Comparison of ENCODE assay signal across 13 cellular contexts in genomic region chr9:121609845-121610637, GRCh38. TPM values are rescaled to one million over a fixed set of nuclear protein-coding genes. Genes with fewer than 3 reads are reported as not detected.
DNase-seq lines count a peak whose midpoint lies in the region; ATAC-seq, FAIRE-seq and TF ChIP-seq lines count a peak whose summit lies in the region.
"Had no signal": no experiment of that assay in that cellular context is flagged by ENCODE, and none has a peak within 500 bp of the region (broad histone marks: within the 10 kb centered on the region; RNA-seq: fewer than 3 reads in every experiment).

No MANE protein-coding gene starts in this region.

- H3K9me3 ChIP-seq in psoas muscle, result no peaks in the 10 kb centered on the region
- H3K9me3 ChIP-seq: vagina had no signal

- H3K36me3 ChIP-seq in psoas muscle (ENCODE audit: insufficient read depth in 1 of 2, low read depth in 1 of 2), result no peaks in the 10 kb centered on the region
- H3K36me3 ChIP-seq: vagina had no signal

- H3K27ac Mint-ChIP-seq in osteocyte (ENCODE audit: unreplicated experiment), result no peak overlapping the region

- peaks cover 6% of the 10 kb centered on the region for H3K4me1 Mint-ChIP-seq in osteocyte (ENCODE audit: unreplicated experiment)

- no peaks in the 10 kb centered on the region for H3K27me3 ChIP-seq in psoas muscle (ENCODE audit: insufficient read depth in 3 of 3, low read length in 2 of 3)
- H3K27me3 ChIP-seq: vagina had no signal

- FAIRE-seq in frontal cortex (lab: Jason Lieb, UNC), result no peak

- no peak overlapping the region for H3K4me3 Mint-ChIP-seq in osteocyte (ENCODE audit: unreplicated experiment)
- H3K4me3 Mint-ChIP-seq: WTC11 had no signal

- TF ChIP-seq CTCF in psoas muscle (IDR thresholded peaks at IDR 0.05), result peak; percentile 20
- no peak for TF ChIP-seq CTCF in osteocyte (IDR thresholded peaks at IDR 0.05)

- 27 to 46% (median 41%) methylated on average over 6 of the region's 6 CpGs for WGBS in psoas muscle, 3 donors

- no peaks in the 10 kb centered on the region for H3K9me3 Mint-ChIP-seq in osteocyte (ENCODE audit: unreplicated experiment)
- H3K9me3 Mint-ChIP-seq: WTC11 had no signal

- H3K36me3 Mint-ChIP-seq in osteocyte (ENCODE audit: unreplicated experiment), result no peaks in the 10 kb centered on the region
- H3K36me3 Mint-ChIP-seq: WTC11 had no signal

- H3K4me1 ChIP-seq in psoas muscle, result peaks cover 78% of the 10 kb centered on the region

- intact Hi-C loops in head of caudate nucleus (cut with DNase I), result loop anchor here (10.0 kb wide), 1 partner anchor 55 kb away; no protein-coding TSS in a partner anchor
- intact Hi-C loops in psoas muscle (cut with DNase I), result no loop called here

- ATAC-seq in SK-N-SH treated with all-trans-retinoic acid at 6 μM for 48 hours (peak; percentile 68), psoas muscle (peak; percentile 59 to 69 (median 66)), HG03280 (IDR thresholded peaks at IDR 0.05; ENCODE audit: unreplicated experiment) (no peak)

- H3K27ac ChIP-seq in psoas muscle, result peak overlapping the region; percentile 91
- H3K27ac ChIP-seq: vagina had no signal

- H3K4me3 ChIP-seq in psoas muscle, result no peak overlapping the region
- H3K4me3 ChIP-seq: vagina had no signal

- peaks cover 14% of the 10 kb centered on the region for H3K27me3 Mint-ChIP-seq in osteocyte (ENCODE audit: unreplicated experiment)

- DNase-seq in Daoy (ENCODE audit: low read depth) (peak; percentile 92), head of caudate nucleus (peak in 28 of 42 donors; percentile 20 to 82 (median 60)), psoas muscle (peak; percentile 67 to 87), osteocyte (ENCODE audit: extremely low spot score, unreplicated experiment) (no peak), NCI-H1048 (lab: John Stamatoyannopoulos, UW) (no peak), frontal cortex (ENCODE audit: low spot score in 2 of 2) (no peak)
- DNase-seq: GDM1; NCI-H510A; stimulated activated CD4-positive, alpha-beta T cell treated with anti-CD3 and anti-CD28 coated beads, Interleukin-15, amount 100 ng/mL, for 24 hours had no signal

TF ChIP-seq in SK-N-SH treated with all-trans-retinoic acid at 6 μM for 48 hours, 23 proteins besides CTCF, POLR2A, EP300 and RAD21:
- TF ChIP-seq PATZ1 (CRISPR knock-in tag; IDR thresholded peaks at IDR 0.05; ENCODE audit: borderline replicate concordance), result 0 out of 2 replicates have a peak, but pooled peaks have one; percentile 39
- no peak for TF ChIP-seq ZC3H10 (CRISPR knock-in tag; IDR thresholded peaks at IDR 0.05)
- TF ChIP-seq CSDC2 (CRISPR knock-in tag; IDR thresholded peaks at IDR 0.05), result no peak; the same call in 1 of the 2 replicates
- TF ChIP-seq ISL1 (CRISPR knock-in tag; IDR thresholded peaks at IDR 0.05), result peak; percentile 69
- TF ChIP-seq ZNF565 (CRISPR knock-in tag; conservative IDR thresholded peaks at IDR 0.05; ENCODE audit: low read depth), result no peak
- no peak; the same call in 1 of the 2 replicates for TF ChIP-seq ZNF8 (CRISPR knock-in tag; IDR thresholded peaks at IDR 0.05)
- no peak for TF ChIP-seq BACH2 (CRISPR knock-in tag; IDR thresholded peaks at IDR 0.05; ENCODE audit: borderline replicate concordance)
- no peak for TF ChIP-seq ARNTL (CRISPR knock-in tag; IDR thresholded peaks at IDR 0.05; ENCODE audit: borderline replicate concordance, low read depth)
- peak; percentile 69 for TF ChIP-seq CREB5 (CRISPR knock-in tag; IDR thresholded peaks at IDR 0.05; ENCODE audit: low read depth)
- TF ChIP-seq TOX (CRISPR knock-in tag; IDR thresholded peaks at IDR 0.05; ENCODE audit: borderline replicate concordance), result no peak
- no peak for TF ChIP-seq CSRNP3 (CRISPR knock-in tag; IDR thresholded peaks at IDR 0.05)

RNA-seq across cellular contexts. Expression of gene DAB2IP, which starts 41.4 kb away (rescaled TPM):
- 14.3 and 15.9 TPM in 2 replicates for total RNA-seq in Daoy (2014; rRNA removed; shearing (Covaris generic))
- total RNA-seq in psoas muscle (10 to 100 TPM; 33.4 to 66.2 (median 50.7) TPM), osteocyte (43.6 and 47.9 TPM in 2 replicates), frontal cortex (12.6 TPM)
- 10 to 100 TPM; 14.1 to 18.7 (median 14.4) TPM for polyA plus RNA-seq in psoas muscle

Comparison
In these comparisons a context has a peak if more than half of its experiments do, and no peak if none do; other contexts are left out.
1. DNase-seq: peak in Daoy (single experiment), head of caudate nucleus (28 of 42) and psoas muscle (2 of 2); none in osteocyte (single experiment), NCI-H1048 (single experiment) and frontal cortex (0 of 2).